Comparison of ENCODE assay signal across 8 cellular contexts in the genomic region with DNA sequence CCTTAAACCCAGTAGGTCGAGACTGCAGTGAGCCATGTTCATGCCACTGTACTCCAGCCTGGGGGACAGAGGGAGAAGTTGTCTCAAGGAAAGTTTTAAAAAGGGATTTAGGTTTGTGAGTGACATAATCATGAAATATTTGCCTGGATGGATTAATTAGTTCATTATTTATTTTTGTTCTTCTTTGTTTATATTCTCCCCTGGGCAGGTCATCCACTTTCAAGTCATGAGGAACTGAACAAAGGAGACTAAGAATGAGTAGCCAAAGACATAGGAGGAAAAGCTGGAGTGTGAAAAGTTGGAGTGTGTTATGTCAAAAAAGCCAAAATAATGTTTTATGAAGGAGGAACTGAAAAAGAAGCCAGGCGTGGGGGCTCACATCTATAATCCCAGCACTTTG.
"Had no signal": no experiment of that assay in that cellular context is flagged by ENCODE, and none has a peak within 500 bp of the region (broad histone marks: within the 10 kb centered on the region; RNA-seq: fewer than 3 reads in every experiment).

No MANE protein-coding gene starts in this region.

- H3K4me3 ChIP-seq: GM23338, K562 had no signal

- ATAC-seq: GM23338, HepG2, K562 had no signal

- FAIRE-seq: H1, H54, HepG2, K562 had no signal

- DNase-seq: H9, HCEC 1CT, KG1 had no signal
